In genomic region chr17:53336281-53336680, GRCh38 we compare ENCODE assay signal across 27 cellular contexts.
"Had no signal": no experiment of that assay in that cellular context is flagged by ENCODE, and none has a peak within 500 bp of the region (broad histone marks: within the 10 kb centered on the region; RNA-seq: fewer than 3 reads in every experiment).

No MANE protein-coding gene starts in this region.

- H3K4me3 ChIP-seq: adrenal gland, colonic mucosa, mucosa of descending colon, neural progenitor cell, prostate gland, skin epidermis, stomach, testis, upper lobe of left lung had no signal

- ATAC-seq: activated naive CD4-positive, alpha-beta T cell treated with anti-CD3 and anti-CD28 coated beads, Interleukin-2, amount 50 U/mL, for 72 hours; activated T-cell treated with anti-CD3 and anti-CD28 coated beads, Interleukin-2, amount 50 U/mL, for 72 hours; left ventricle myocardium superior; mucosa of descending colon; right cardiac atrium; T-helper 17 cell had no signal

- H3K36me3 ChIP-seq: adrenal gland, colonic mucosa, neural progenitor cell, prostate gland, stomach, upper lobe of left lung, WERI-Rb-1 had no signal

- H2AFZ ChIP-seq: neural progenitor cell had no signal

- H3K4me1 Mint-ChIP-seq: central memory CD8-positive, alpha-beta T cell; endodermal cell; memory B cell; naive B cell; neural progenitor cell; T-helper 17 cell had no signal

- H3K36me3 Mint-ChIP-seq: memory B cell, naive B cell, neural progenitor cell had no signal

- H3K4me3 Mint-ChIP-seq: activated T-cell treated with anti-CD3 and anti-CD28 coated beads, Interleukin-2, amount 50 U/mL, for 72 hours; central memory CD8-positive, alpha-beta T cell; endodermal cell; memory B cell; naive B cell; neural progenitor cell; T-helper 17 cell had no signal

- H3K27ac ChIP-seq: adrenal gland, colonic mucosa, neural progenitor cell, prostate gland, skin epidermis, stomach, testis, upper lobe of left lung, WERI-Rb-1 had no signal

- H3K4me1 ChIP-seq: adrenal gland, colonic mucosa, neural progenitor cell, prostate gland, stomach, testis, upper lobe of left lung had no signal

- DNase-seq: activated CD4-positive, alpha-beta T cell treated with anti-CD3 and anti-CD28 coated beads for 1 hour; activated CD8-positive, alpha-beta memory T cell treated with anti-CD3 and anti-CD28 coated beads for 24 hours; activated CD8-positive, alpha-beta memory T cell treated with anti-CD3 and anti-CD28 coated beads, Interleukin-2, amount 50 U/mL, for 48 hours; activated gamma-delta T cell; activated T-cell treated with anti-CD3 and anti-CD28 coated beads, Interleukin-2, amount 50 U/mL, for 72 hours; adrenal gland; colonic mucosa; endodermal cell; head of caudate nucleus; kidney glomerular epithelial cell; left ventricle myocardium superior; mucosa of descending colon; naive B cell; stimulated activated CD4-positive, alpha-beta T cell treated with anti-CD3 and anti-CD28 coated beads, Interleukin-15, amount 100 ng/mL, for 24 hours; stimulated activated CD4-positive, alpha-beta T cell treated with anti-CD3 and anti-CD28 coated beads, Interleukin-4, amount 100 ng/mL, for 1 hour; stomach; T-helper 17 cell; testis; upper lobe of left lung; WERI-Rb-1 had no signal

- H3K9ac ChIP-seq: neural progenitor cell had no signal

- H3K27me3 Mint-ChIP-seq: central memory CD8-positive, alpha-beta T cell; memory B cell; naive B cell; T-helper 17 cell had no signal

- H3K9me3 ChIP-seq: adrenal gland, colonic mucosa, prostate gland, testis, upper lobe of left lung had no signal

- H3K27ac Mint-ChIP-seq: activated naive CD4-positive, alpha-beta T cell treated with anti-CD3 and anti-CD28 coated beads, Interleukin-2, amount 50 U/mL, for 72 hours; activated T-cell treated with anti-CD3 and anti-CD28 coated beads, Interleukin-2, amount 50 U/mL, for 72 hours; endodermal cell; memory B cell; naive B cell; neural progenitor cell; T-helper 17 cell had no signal

- H3K4me2 ChIP-seq: neural progenitor cell had no signal

- H3K27me3 ChIP-seq: adrenal gland, colonic mucosa, neural progenitor cell, stomach, testis, upper lobe of left lung had no signal
